ENCODE assay signal across 18 cellular contexts in the genomic region with DNA sequence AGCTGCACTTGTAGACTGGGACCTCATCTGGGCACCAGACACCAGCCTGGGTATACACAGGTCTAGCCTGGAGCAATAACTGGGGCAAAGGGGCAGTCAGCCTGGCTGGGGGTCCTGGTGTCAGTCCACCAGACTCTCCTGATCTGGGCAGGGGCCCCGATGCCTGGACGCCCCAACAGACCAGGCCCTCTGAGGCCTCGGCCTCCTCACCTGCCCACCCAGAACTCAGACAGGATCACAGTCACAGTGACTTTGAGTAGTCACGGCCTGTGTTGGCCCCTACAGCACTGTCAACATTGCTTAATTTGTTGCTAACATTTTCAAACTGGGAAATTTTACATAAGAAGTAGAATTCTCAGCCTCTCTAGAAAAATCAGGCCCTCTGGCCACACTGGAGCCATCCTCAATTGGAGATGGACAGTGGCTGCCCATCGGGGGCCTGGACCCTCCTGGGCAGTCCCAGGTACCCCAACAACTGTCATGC. TPM values are rescaled to one million over a fixed set of nuclear protein-coding genes. Genes with fewer than 3 reads are reported as not detected.
DNase-seq lines count a peak whose midpoint lies in the region; ATAC-seq and TF ChIP-seq lines count a peak whose summit lies in the region.
"Had no signal": no experiment of that assay in that cellular context is flagged by ENCODE, and none has a peak within 500 bp of the region (broad histone marks: within the 10 kb centered on the region; RNA-seq: fewer than 3 reads in every experiment).

No MANE protein-coding gene starts in this region.

- H3K36me3 ChIP-seq in CD8-positive, alpha-beta T cell (ENCODE audit: insufficient read depth, low read length), result peaks cover 50% of the 10 kb centered on the region
- peaks cover 5 to 65% (median 32%) of the 10 kb centered on the region in 3 experiments for H3K36me3 ChIP-seq in naive thymus-derived CD4-positive, alpha-beta T cell (ENCODE audit: control insufficient read depth in 2 of 3, insufficient read depth in 3 of 3, low read length in 3 of 3)
- H3K36me3 ChIP-seq in vagina, result peaks cover 0 to 52% of the 10 kb centered on the region in 2 donors

- H3K4me3 ChIP-seq in CD8-positive, alpha-beta T cell (ENCODE audit: low read depth, low read length), result no peak overlapping the region
- no peak overlapping the region for H3K4me3 ChIP-seq in naive thymus-derived CD4-positive, alpha-beta T cell (ENCODE audit: low read length)
- no peak overlapping the region for H3K4me3 ChIP-seq in vagina
- H3K4me3 ChIP-seq: adrenal gland, K562, ovary, SJSA1 had no signal

- no peak for ATAC-seq in activated CD4-positive, alpha-beta T cell treated with anti-CD3 and anti-CD28 coated beads for 36 hours
- ATAC-seq in CD8-positive, alpha-beta T cell, result no peak
- ATAC-seq in naive thymus-derived CD4-positive, alpha-beta T cell, result no peak
- ATAC-seq: K562 had no signal

- TF ChIP-seq POLR2A in vagina (IDR thresholded peaks at IDR 0.05), result no peak

- peak overlapping the region; percentile 51 for H3K27ac Mint-ChIP-seq in activated CD4-positive, alpha-beta T cell treated with anti-CD3 and anti-CD28 coated beads for 36 hours
- peak overlapping the region; percentile 84 for H3K27ac Mint-ChIP-seq in CD8-positive, alpha-beta T cell
- H3K27ac Mint-ChIP-seq in activated naive CD8-positive, alpha-beta T cell treated with anti-CD3 and anti-CD28 coated beads for 36 hours, result peak overlapping the region; percentile 76
- peak overlapping the region; percentile 18 to 83 (median 72) for H3K27ac Mint-ChIP-seq in naive thymus-derived CD4-positive, alpha-beta T cell

- no peak overlapping the region for H3K4me3 Mint-ChIP-seq in activated CD4-positive, alpha-beta T cell treated with anti-CD3 and anti-CD28 coated beads for 36 hours
- peak overlapping the region; percentile 8 for H3K4me3 Mint-ChIP-seq in CD8-positive, alpha-beta T cell
- peak overlapping the region; percentile 7 for H3K4me3 Mint-ChIP-seq in activated naive CD8-positive, alpha-beta T cell treated with anti-CD3 and anti-CD28 coated beads for 36 hours
- H3K4me3 Mint-ChIP-seq in naive thymus-derived CD4-positive, alpha-beta T cell, result peak overlapping the region in 5 of 10 donors; percentile 32 to 65 (median 46)

- peaks cover 25% of the 10 kb centered on the region for H3K36me3 Mint-ChIP-seq in activated CD4-positive, alpha-beta T cell treated with anti-CD3 and anti-CD28 coated beads for 36 hours (ENCODE audit: low read depth)
- peaks cover 70% of the 10 kb centered on the region for H3K36me3 Mint-ChIP-seq in CD8-positive, alpha-beta T cell
- H3K36me3 Mint-ChIP-seq in activated naive CD8-positive, alpha-beta T cell treated with anti-CD3 and anti-CD28 coated beads for 36 hours, result peaks cover 21% of the 10 kb centered on the region
- H3K36me3 Mint-ChIP-seq in naive thymus-derived CD4-positive, alpha-beta T cell, result peaks cover 0 to 19% (median 6%) of the 10 kb centered on the region in 5 donors

- H3K27ac ChIP-seq in CD8-positive, alpha-beta T cell (ENCODE audit: low read depth, low read length), result no peak overlapping the region
- H3K27ac ChIP-seq in naive thymus-derived CD4-positive, alpha-beta T cell (ENCODE audit: low read depth, low read length), result peak overlapping the region; percentile 62
- no peak overlapping the region for H3K27ac ChIP-seq in vagina
- H3K27ac ChIP-seq: adrenal gland, ovary, SJSA1 had no signal

- CTCF ChIA-PET in activated CD4-positive, alpha-beta T cell treated with anti-CD3 and anti-CD28 coated beads for 36 hours (lab: Charles Lee), result interaction anchor here (0.5 to 3.2 kb wide), 16 partner anchors 10 to 318 kb away, joined by 3 to 71 read pairs (median 4); a partner anchor contains a TSS
- CTCF ChIA-PET in CD8-positive, alpha-beta T cell (lab: Charles Lee), result interaction anchor here (0.7 to 29.3 kb wide), 16 partner anchors 8 to 234 kb away, joined by 3 to 622 read pairs (median 12); a partner anchor contains a TSS
- CTCF ChIA-PET in naive thymus-derived CD4-positive, alpha-beta T cell (lab: Charles Lee), result interaction anchor here (0.7 to 11.1 kb wide), 12 partner anchors 13 to 214 kb away, joined by 3 to 126 read pairs (median 8); a partner anchor contains a TSS

- H3K9me3 Mint-ChIP-seq in activated CD4-positive, alpha-beta T cell treated with anti-CD3 and anti-CD28 coated beads for 36 hours (ENCODE audit: low read depth), result no peaks in the 10 kb centered on the region
- no peaks in the 10 kb centered on the region for H3K9me3 Mint-ChIP-seq in CD8-positive, alpha-beta T cell
- H3K9me3 Mint-ChIP-seq in activated naive CD8-positive, alpha-beta T cell treated with anti-CD3 and anti-CD28 coated beads for 36 hours, result no peaks in the 10 kb centered on the region
- H3K9me3 Mint-ChIP-seq in naive thymus-derived CD4-positive, alpha-beta T cell, result no peaks in the 10 kb centered on the region

- DNase-seq in activated CD4-positive, alpha-beta T cell treated with anti-CD3 and anti-CD28 coated beads for 36 hours, result no peak
- no peak for DNase-seq in activated CD4-positive, alpha-beta T cell treated with anti-CD3 and anti-CD28 coated beads, Interleukin-2, amount 50 U/mL, for 4 hours
- no peak for DNase-seq in CD8-positive, alpha-beta T cell
- no peak for DNase-seq in activated naive CD8-positive, alpha-beta T cell treated with anti-CD3 and anti-CD28 coated beads for 36 hours
- DNase-seq in naive thymus-derived CD4-positive, alpha-beta T cell, result no peak
- no peak for DNase-seq in COLO668 (lab: John Stamatoyannopoulos, UW; ENCODE audit: unreplicated experiment)
- no peak for DNase-seq in vagina (ENCODE audit: extremely low spot score in 2 of 2)
- no peak for DNase-seq in NCI-H774 (lab: John Stamatoyannopoulos, UW)
- DNase-seq: NCI-H1417, NCI-H226 had no signal

- H3K4me1 ChIP-seq in CD8-positive, alpha-beta T cell (ENCODE audit: insufficient read depth, low read length), result peaks cover 70% of the 10 kb centered on the region
- H3K4me1 ChIP-seq in naive thymus-derived CD4-positive, alpha-beta T cell (ENCODE audit: control insufficient read depth in 2 of 2, insufficient read depth in 2 of 2, low read length in 2 of 2), result peaks cover 35 to 46% of the 10 kb centered on the region in 2 donors
- H3K4me1 ChIP-seq in vagina, result peaks cover 62% of the 10 kb centered on the region

- H3K27me3 Mint-ChIP-seq in activated CD4-positive, alpha-beta T cell treated with anti-CD3 and anti-CD28 coated beads for 36 hours, result no peaks in the 10 kb centered on the region
- H3K27me3 Mint-ChIP-seq in CD8-positive, alpha-beta T cell (ENCODE audit: low read depth), result no peaks in the 10 kb centered on the region
- no peaks in the 10 kb centered on the region for H3K27me3 Mint-ChIP-seq in activated naive CD8-positive, alpha-beta T cell treated with anti-CD3 and anti-CD28 coated beads for 36 hours
- no peaks in the 10 kb centered on the region for H3K27me3 Mint-ChIP-seq in naive thymus-derived CD4-positive, alpha-beta T cell

- no peak for TF ChIP-seq CTCF in CD8-positive, alpha-beta T cell (IDR thresholded peaks at IDR 0.05)
- TF ChIP-seq CTCF in vagina (IDR thresholded peaks at IDR 0.05), result no peak

- H3K4me1 Mint-ChIP-seq in activated CD4-positive, alpha-beta T cell treated with anti-CD3 and anti-CD28 coated beads for 36 hours, result peaks cover 51% of the 10 kb centered on the region
- H3K4me1 Mint-ChIP-seq in CD8-positive, alpha-beta T cell (ENCODE audit: low read depth), result peaks cover 69% of the 10 kb centered on the region
- peaks cover 44% of the 10 kb centered on the region for H3K4me1 Mint-ChIP-seq in activated naive CD8-positive, alpha-beta T cell treated with anti-CD3 and anti-CD28 coated beads for 36 hours
- peaks cover 40 to 68% (median 65%) of the 10 kb centered on the region in 7 donors for H3K4me1 Mint-ChIP-seq in naive thymus-derived CD4-positive, alpha-beta T cell

- POLR2A ChIA-PET in activated CD4-positive, alpha-beta T cell treated with anti-CD3 and anti-CD28 coated beads for 36 hours (lab: Charles Lee), result no interaction called here
- POLR2A ChIA-PET in CD8-positive, alpha-beta T cell (lab: Charles Lee), result interaction anchor here (1.1 to 4.0 kb wide), 5 partner anchors 12 to 55 kb away, joined by 5 to 29 read pairs (median 13); a partner anchor contains a TSS
- POLR2A ChIA-PET in naive thymus-derived CD4-positive, alpha-beta T cell (lab: Charles Lee), result interaction anchor here (0.6 to 46.3 kb wide), 8 partner anchors 11 to 215 kb away, joined by 3 to 1418 read pairs (median 6); a partner anchor contains a TSS

- no peaks in the 10 kb centered on the region for H3K9me3 ChIP-seq in CD8-positive, alpha-beta T cell (ENCODE audit: low read length)
- no peaks in the 10 kb centered on the region for H3K9me3 ChIP-seq in naive thymus-derived CD4-positive, alpha-beta T cell (ENCODE audit: control insufficient read depth in 2 of 3, low read length in 3 of 3)
- no peaks in the 10 kb centered on the region for H3K9me3 ChIP-seq in vagina
- H3K9me3 ChIP-seq: adrenal gland, ovary, SJSA1 had no signal

- no peaks in the 10 kb centered on the region for H3K27me3 ChIP-seq in CD8-positive, alpha-beta T cell (ENCODE audit: insufficient read depth, low read length)
- no peaks in the 10 kb centered on the region for H3K27me3 ChIP-seq in naive thymus-derived CD4-positive, alpha-beta T cell (ENCODE audit: control insufficient read depth in 2 of 2, insufficient read depth in 2 of 2, low read length in 2 of 2)
- H3K27me3 ChIP-seq in vagina, result no peaks in the 10 kb centered on the region
- H3K27me3 ChIP-seq: adrenal gland, ovary, SJSA1 had no signal

- intact Hi-C loops in activated CD4-positive, alpha-beta T cell treated with anti-CD3 and anti-CD28 coated beads for 36 hours (cut with DNase I, micrococcal nuclease), result no loop called here
- intact Hi-C loops in CD8-positive, alpha-beta T cell (cut with DNase I, micrococcal nuclease), result loop anchor here in 1 of 2 experiments (10.0 kb wide), 1 partner anchor 178 kb away; a partner anchor contains a TSS
- intact Hi-C loops in naive thymus-derived CD4-positive, alpha-beta T cell (cut with micrococcal nuclease), result no loop called here
- intact Hi-C loops in vagina (cut with DNase I), result loop anchor here (5.0 kb wide), 1 partner anchor 109 kb away; no protein-coding TSS in a partner anchor

RNA-seq across cellular contexts. Expression of a gene that starts 5.8 kb away (rescaled TPM):
- total RNA-seq in activated CD4-positive, alpha-beta T cell treated with anti-CD3 and anti-CD28 coated beads for 36 hours, result 10 to 100 TPM; 85.0 to 93.5 TPM
- 10 to 100 TPM; 31.1 to 31.2 TPM for total RNA-seq in CD8-positive, alpha-beta T cell
- 100 to 1,000 TPM; 127 to 134 TPM for total RNA-seq in activated naive CD8-positive, alpha-beta T cell treated with anti-CD3 and anti-CD28 coated beads for 36 hours
- 100 to 1,000 TPM in 1 of 5 experiments, 10 to 100 TPM in 4; 38.7 to 110 (median 63.7) TPM for total RNA-seq in naive thymus-derived CD4-positive, alpha-beta T cell
- polyA plus RNA-seq in naive thymus-derived CD4-positive, alpha-beta T cell, result 100 to 1,000 TPM; 104 to 147 TPM
- total RNA-seq in vagina, result 93.8 TPM

RNA-seq across cellular contexts. Expression of a gene that starts 7.7 kb away (rescaled TPM):
- total RNA-seq in activated CD4-positive, alpha-beta T cell treated with anti-CD3 and anti-CD28 coated beads for 36 hours, result under 1 TPM; 0.59 to 0.74 TPM
- total RNA-seq in CD8-positive, alpha-beta T cell, result under 1 TPM in 1 of 2 experiments, not detected in 1; 0.33 TPM
- total RNA-seq in activated naive CD8-positive, alpha-beta T cell treated with anti-CD3 and anti-CD28 coated beads for 36 hours, result 1 to 10 TPM in 1 of 2 experiments, under 1 TPM in 1; 0.85 to 1.4 TPM
- 1 to 10 TPM in 3 of 5 experiments, under 1 TPM in 2; 0.27 to 2.5 (median 1.6) TPM for total RNA-seq in naive thymus-derived CD4-positive, alpha-beta T cell
- polyA plus RNA-seq in naive thymus-derived CD4-positive, alpha-beta T cell, result under 1 TPM in 1 of 2 donors, not detected in 1; 0.16 TPM
- not detected for total RNA-seq in vagina
- total RNA-seq: A172, epithelial cell of proximal tubule, glomerular endothelial cell, K562, SJSA1, subcutaneous adipose tissue had no signal
- polyA plus RNA-seq: K562 had no signal

RNA-seq across cellular contexts. Expression of a gene that starts 12.4 kb away (rescaled TPM):
- total RNA-seq in activated CD4-positive, alpha-beta T cell treated with anti-CD3 and anti-CD28 coated beads for 36 hours, result 10 to 100 TPM; 52.9 to 59.2 TPM
- total RNA-seq in CD8-positive, alpha-beta T cell, result 10 to 100 TPM; 43.9 to 46.9 TPM
- total RNA-seq in activated naive CD8-positive, alpha-beta T cell treated with anti-CD3 and anti-CD28 coated beads for 36 hours, result 10 to 100 TPM; 69.7 to 74.9 TPM
- total RNA-seq in naive thymus-derived CD4-positive, alpha-beta T cell, result 10 to 100 TPM; 55.8 to 81.0 (median 74.5) TPM
- 100 to 1,000 TPM in 1 of 2 donors, 10 to 100 TPM in 1; 68.8 to 135 TPM for polyA plus RNA-seq in naive thymus-derived CD4-positive, alpha-beta T cell
- total RNA-seq in vagina, result 25.0 TPM

RNA-seq across cellular contexts. Expression of a gene that starts 35.2 kb away (rescaled TPM):
- total RNA-seq in activated CD4-positive, alpha-beta T cell treated with anti-CD3 and anti-CD28 coated beads for 36 hours, result 10 to 100 TPM; 52.8 to 68.7 TPM
- 1 to 10 TPM; 6.0 to 6.6 TPM for total RNA-seq in CD8-positive, alpha-beta T cell
- total RNA-seq in activated naive CD8-positive, alpha-beta T cell treated with anti-CD3 and anti-CD28 coated beads for 36 hours, result 10 to 100 TPM; 59.4 to 63.0 TPM
- total RNA-seq in naive thymus-derived CD4-positive, alpha-beta T cell, result 10 to 100 TPM; 12.6 to 74.3 (median 27.4) TPM
- polyA plus RNA-seq in naive thymus-derived CD4-positive, alpha-beta T cell, result 10 to 100 TPM; 18.7 to 37.6 TPM
- total RNA-seq in vagina, result 41.5 TPM

RNA-seq across cellular contexts. Expression of a gene that starts 45.3 kb away (rescaled TPM):
- 100 to 1,000 TPM in 1 of 2 experiments, 10 to 100 TPM in 1; 95.2 to 113 TPM for total RNA-seq in activated CD4-positive, alpha-beta T cell treated with anti-CD3 and anti-CD28 coated beads for 36 hours
- 100 to 1,000 TPM; 115 to 117 TPM for total RNA-seq in CD8-positive, alpha-beta T cell
- total RNA-seq in activated naive CD8-positive, alpha-beta T cell treated with anti-CD3 and anti-CD28 coated beads for 36 hours, result 100 to 1,000 TPM; 121 to 123 TPM
- total RNA-seq in naive thymus-derived CD4-positive, alpha-beta T cell, result 100 to 1,000 TPM; 112 to 161 (median 135) TPM
- polyA plus RNA-seq in naive thymus-derived CD4-positive, alpha-beta T cell, result 100 to 1,000 TPM; 127 to 181 TPM
- total RNA-seq in vagina, result 44.4 TPM
